Comparison of ENCODE assay signal across 2 cellular contexts in the genomic region with DNA sequence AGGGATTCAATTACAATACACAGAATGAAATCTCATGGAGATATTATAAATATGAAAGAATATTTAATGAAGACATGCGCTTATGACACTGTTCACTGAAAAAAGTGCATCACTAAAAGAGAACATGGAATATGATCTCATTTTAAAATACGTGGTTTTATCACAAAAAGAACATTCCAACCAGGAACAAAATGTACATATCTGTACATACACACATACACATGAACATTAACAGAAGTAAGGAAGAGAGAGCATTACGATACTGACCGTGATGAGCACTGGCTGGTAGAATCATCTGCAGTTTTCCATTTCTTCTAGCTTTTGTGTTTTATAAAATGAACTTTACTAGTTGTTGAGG.
A peak's percentile ranks its signal among the peaks of the same experiment; 100 is the strongest.
TF ChIP-seq lines count a peak whose summit lies in the region.

No MANE protein-coding gene starts in this region.

TF ChIP-seq in HEK293, 187 proteins besides CTCF, POLR2A, EP300 and RAD21 (continued from another document):
- TF ChIP-seq ZXDB (tag by site-specific recombination; IDR thresholded peaks at IDR 0.05) (0 out of 2 replicates have a peak, but pooled peaks have one; percentile 5), ZNF670 (tag by site-specific recombination; IDR thresholded peaks at IDR 0.05; ENCODE audit: low read depth) (no peak), FEZF1 (tag by site-specific recombination; IDR thresholded peaks at IDR 0.05) (peak; percentile 71), ZNF366 (tag by site-specific recombination; conservative IDR thresholded peaks at IDR 0.05) (0 out of 2 replicates have a peak, but pooled peaks have one; percentile 2), KLF1 (tag by site-specific recombination; IDR thresholded peaks at IDR 0.05) (no peak)
- TF ChIP-seq, protein P1, sequence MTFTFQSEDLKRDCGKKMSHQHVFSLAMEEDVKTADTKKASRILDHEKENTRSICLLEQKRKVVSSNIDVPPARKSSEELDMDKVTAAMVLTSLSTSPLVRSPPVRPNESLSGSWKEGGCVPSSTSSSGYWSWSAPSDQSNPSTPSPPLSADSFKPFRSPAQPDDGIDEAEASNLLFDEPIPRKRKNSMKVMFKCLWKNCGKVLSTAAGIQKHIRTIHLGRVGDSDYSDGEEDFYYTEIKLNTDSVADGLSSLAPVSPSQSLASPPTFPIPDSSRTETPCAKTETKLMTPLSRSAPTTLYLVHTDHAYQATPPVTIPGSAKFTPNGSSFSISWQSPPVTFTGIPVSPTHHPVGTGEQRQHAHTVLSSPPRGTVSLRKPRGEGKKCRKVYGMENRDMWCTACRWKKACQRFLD (tag by site-specific recombination; IDR thresholded peaks at IDR 0.05): no peak

TF ChIP-seq in endothelial cell of umbilical vein, 7 proteins besides CTCF, POLR2A, EP300 and RAD21:
- TF ChIP-seq, protein P2, sequence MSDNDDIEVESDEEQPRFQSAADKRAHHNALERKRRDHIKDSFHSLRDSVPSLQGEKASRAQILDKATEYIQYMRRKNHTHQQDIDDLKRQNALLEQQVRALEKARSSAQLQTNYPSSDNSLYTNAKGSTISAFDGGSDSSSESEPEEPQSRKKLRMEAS (IDR thresholded peaks at IDR 0.05; ENCODE audit: insufficient read depth, insufficient read length): no peak
- TF ChIP-seq POLR2AphosphoS5 (IDR thresholded peaks at IDR 0.05; ENCODE audit: insufficient read depth, low read depth, low read length) (no peak), JUN (IDR thresholded peaks at IDR 0.05; ENCODE audit: borderline replicate concordance, insufficient read depth, insufficient read length, low read depth) (no peak), FOS (IDR thresholded peaks at IDR 0.05; ENCODE audit: borderline replicate concordance, insufficient read depth, low read length) (peak; percentile 1)
